Comparison of ENCODE assay signal across 1 cellular context in genomic region chr2:74552914-74553811, GRCh38.
TF ChIP-seq lines count a peak whose summit lies in the region.

No MANE protein-coding gene starts in this region.

TF ChIP-seq in K562, 482 proteins besides CTCF, POLR2A, EP300 and RAD21:
- TF ChIP-seq RFX1 (IDR thresholded peaks at IDR 0.05): no peak
- 0 out of 2 replicates have a peak, but pooled peaks have one; percentile 20 for TF ChIP-seq SMARCA4 (IDR thresholded peaks at IDR 0.05)
- TF ChIP-seq TFAP4 (CRISPR knock-in tag; IDR thresholded peaks at IDR 0.05; ENCODE audit: borderline replicate concordance): peak; percentile 36; the same call in 1 of the 2 replicates
- peak in 1 of 2 experiments; percentile 44; a peak in 1 of 4 replicates for TF ChIP-seq MLLT1 (IDR thresholded peaks at IDR 0.05)
- peak; percentile 81 for TF ChIP-seq ZBTB33 (CRISPR knock-in tag; IDR thresholded peaks at IDR 0.05)
- 0 out of 2 replicates have a peak, but pooled peaks have one; percentile 24 for TF ChIP-seq EGR1 (conservative IDR thresholded peaks at IDR 0.05)
